8 cellular contexts compared by ENCODE assay signal in the genomic region with DNA sequence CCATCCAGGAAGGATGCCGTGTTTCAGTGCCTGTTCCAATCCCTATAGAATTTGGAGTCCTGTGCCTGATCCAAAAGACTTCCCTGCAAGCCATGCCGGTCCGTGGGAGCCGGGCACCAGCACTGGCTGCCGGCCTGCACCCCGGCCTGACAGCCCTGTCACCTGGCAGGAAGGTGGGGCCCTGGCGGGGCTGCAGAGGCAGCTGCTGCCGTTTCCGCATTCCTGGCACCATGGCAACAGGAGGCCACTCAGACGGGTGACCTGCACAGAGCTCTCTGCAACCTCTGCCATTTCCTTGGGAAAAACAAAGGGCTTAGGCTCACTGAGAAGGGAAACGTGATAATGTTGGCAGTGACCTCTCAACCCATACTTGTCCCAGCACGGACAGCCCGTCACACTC.
DNase-seq lines count a peak whose midpoint lies in the region; ATAC-seq and TF ChIP-seq lines count a peak whose summit lies in the region.

No MANE protein-coding gene starts in this region.

- POLR2A ChIA-PET in activated CD8-positive, alpha-beta T cell treated with anti-CD3 and anti-CD28 coated beads for 36 hours (lab: Charles Lee), result interaction anchor here (0.6 kb wide), 1 partner anchor 52 kb away, joined by 3 read pairs; no protein-coding TSS in a partner anchor

- ATAC-seq in activated CD8-positive, alpha-beta T cell treated with anti-CD3 and anti-CD28 coated beads for 36 hours, result peak; percentile 72
- ATAC-seq in left lobe of liver, result peak; percentile 57
- no peak for ATAC-seq in GM19455 (IDR thresholded peaks at IDR 0.05; ENCODE audit: unreplicated experiment)
- no peak for ATAC-seq in HG02870 (IDR thresholded peaks at IDR 0.05; ENCODE audit: unreplicated experiment)

- no peak overlapping the region for H3K27ac Mint-ChIP-seq in activated CD8-positive, alpha-beta T cell treated with anti-CD3 and anti-CD28 coated beads for 36 hours

- DNase-seq in CD1c-positive myeloid dendritic cell (ENCODE audit: extremely low spot score) (peak; percentile 21), left lobe of liver (ENCODE audit: low spot score) (no peak), head of caudate nucleus (no peak), putamen (ENCODE audit: low spot score) (no peak)
- DNase-seq in activated CD8-positive, alpha-beta T cell treated with anti-CD3 and anti-CD28 coated beads for 36 hours, result peak; percentile 54

- H3K9me3 Mint-ChIP-seq in activated CD8-positive, alpha-beta T cell treated with anti-CD3 and anti-CD28 coated beads for 36 hours, result no peaks in the 10 kb centered on the region

- CTCF ChIA-PET in activated CD8-positive, alpha-beta T cell treated with anti-CD3 and anti-CD28 coated beads for 36 hours (lab: Charles Lee), result interaction anchor here (1.5 kb wide), 1 partner anchor 9 kb away, joined by 7 read pairs; no protein-coding TSS in a partner anchor

- TF ChIP-seq CTCF in activated CD8-positive, alpha-beta T cell treated with anti-CD3 and anti-CD28 coated beads for 36 hours (IDR thresholded peaks at IDR 0.05), result no peak

- peak; percentile 43; the same call in 1 of the 2 replicates for TF ChIP-seq EP300 in Ishikawa (IDR thresholded peaks at IDR 0.05; ENCODE audit: borderline replicate concordance)

- intact Hi-C loops in activated CD8-positive, alpha-beta T cell treated with anti-CD3 and anti-CD28 coated beads for 36 hours (cut with micrococcal nuclease), result no loop called here
- intact Hi-C loops in head of caudate nucleus (cut with DNase I), result no loop called here

- H3K4me3 Mint-ChIP-seq in activated CD8-positive, alpha-beta T cell treated with anti-CD3 and anti-CD28 coated beads for 36 hours, result no peak overlapping the region

- no peaks in the 10 kb centered on the region for H3K36me3 Mint-ChIP-seq in activated CD8-positive, alpha-beta T cell treated with anti-CD3 and anti-CD28 coated beads for 36 hours (ENCODE audit: low read depth)

- H3K4me1 Mint-ChIP-seq in activated CD8-positive, alpha-beta T cell treated with anti-CD3 and anti-CD28 coated beads for 36 hours (ENCODE audit: low read depth), result peaks cover 8% of the 10 kb centered on the region

- peaks cover 2% of the 10 kb centered on the region for H3K27me3 Mint-ChIP-seq in activated CD8-positive, alpha-beta T cell treated with anti-CD3 and anti-CD28 coated beads for 36 hours

- TF ChIP-seq RAD21 in Ishikawa (IDR thresholded peaks at IDR 0.05; ENCODE audit: low read depth), result no peak

TF ChIP-seq in Ishikawa, 13 proteins besides CTCF, POLR2A, EP300 and RAD21:
- no peak for TF ChIP-seq CREB1 (IDR thresholded peaks at IDR 0.05; ENCODE audit: low read depth)
- TF ChIP-seq USF1 (IDR thresholded peaks at IDR 0.05), result peak; percentile 52; the same call in 1 of the 2 replicates
- peak; percentile 78 for TF ChIP-seq TCF12 (IDR thresholded peaks at IDR 0.05; ENCODE audit: low read depth)
- TF ChIP-seq, protein P1, sequence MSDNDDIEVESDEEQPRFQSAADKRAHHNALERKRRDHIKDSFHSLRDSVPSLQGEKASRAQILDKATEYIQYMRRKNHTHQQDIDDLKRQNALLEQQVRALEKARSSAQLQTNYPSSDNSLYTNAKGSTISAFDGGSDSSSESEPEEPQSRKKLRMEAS (IDR thresholded peaks at IDR 0.05), result peak; percentile 38; the same call in 1 of the 2 replicates
- no peak for TF ChIP-seq CEBPB (IDR thresholded peaks at IDR 0.05)
- peak; percentile 96 for TF ChIP-seq TEAD4 (IDR thresholded peaks at IDR 0.05)
TF ChIP-seq in Ishikawa: peak in this region for 4.

Comparison
In these comparisons a context has a peak if more than half of its experiments do, and no peak if none do; other contexts are left out.
1. DNase-seq: peak in CD1c-positive myeloid dendritic cell (single experiment) and activated CD8-positive, alpha-beta T cell treated with anti-CD3 and anti-CD28 coated beads for 36 hours (single experiment); none in left lobe of liver (single experiment), head of caudate nucleus (0 of 42) and putamen (single experiment).
2. ATAC-seq: peak in activated CD8-positive, alpha-beta T cell treated with anti-CD3 and anti-CD28 coated beads for 36 hours (single experiment) and left lobe of liver (single experiment); none in GM19455 (single experiment) and HG02870 (single experiment).